In genomic region chr3:119598410-119599098, GRCh38 we compare ENCODE assay signal across 10 cellular contexts. TPM values are rescaled to one million over a fixed set of nuclear protein-coding genes. Genes with fewer than 3 reads are reported as not detected.
A peak's percentile ranks its signal among the peaks of the same experiment; 100 is the strongest.
DNase-seq lines count a peak whose midpoint lies in the region; ATAC-seq, FAIRE-seq and TF ChIP-seq lines count a peak whose summit lies in the region.
"Had no signal": no experiment of that assay in that cellular context is flagged by ENCODE, and none has a peak within 500 bp of the region (broad histone marks: within the 10 kb centered on the region; RNA-seq: fewer than 3 reads in every experiment).

No MANE protein-coding gene starts in this region.

- H3K4me3 Mint-ChIP-seq in CD14-positive monocyte: no peak overlapping the region

- no peaks in the 10 kb centered on the region for H3K9me3 Mint-ChIP-seq in CD14-positive monocyte

- DNase-seq in Right ventricle myocardium superior (no peak), Right ventricle myocardium inferior (ENCODE audit: missing footprints) (no peak), uterus (no peak), H54 (ENCODE audit: insufficient read length, low spot score) (no peak), CD14-positive monocyte (ENCODE audit: low spot score) (no peak)
- DNase-seq in stimulated activated CD4-positive, alpha-beta T cell treated with anti-CD3 and anti-CD28 coated beads, Interleukin-4, amount 100 ng/mL, for 1 hour: no peak
- DNase-seq: NCI-H524 had no signal

- TF ChIP-seq POLR2A in uterus (IDR thresholded peaks at IDR 0.05) (no peak), H54 (IDR thresholded peaks at IDR 0.05; ENCODE audit: low read depth, low read length) (no peak)

- H3K36me3 ChIP-seq in uterus: no peaks in the 10 kb centered on the region

- no peaks in the 10 kb centered on the region for H3K27me3 ChIP-seq in uterus

- FAIRE-seq in H54 (lab: Jason Lieb, UNC): no peak
- FAIRE-seq: K562 had no signal

- H3K4me1 ChIP-seq in uterus: no peaks in the 10 kb centered on the region

- no peaks in the 10 kb centered on the region for H3K9me3 ChIP-seq in uterus

- no peak overlapping the region for H3K4me3 ChIP-seq in uterus
- H3K4me3 ChIP-seq: K562 had no signal

- H3K36me3 Mint-ChIP-seq in CD14-positive monocyte: no peaks in the 10 kb centered on the region

- H3K4me1 Mint-ChIP-seq in CD14-positive monocyte: peaks cover 28% of the 10 kb centered on the region

- intact Hi-C loops in Right ventricle myocardium superior (cut with DNase I): loop anchor here (5.0 kb wide), 1 partner anchor 79 kb away; the partner anchor contains the start of gene COX17
- intact Hi-C loops in Right ventricle myocardium inferior (cut with DNase I): loop anchor here (5.0 kb wide), 1 partner anchor 79 kb away; the partner anchor contains the start of gene COX17
- intact Hi-C loops in uterus (cut with DNase I; ENCODE audit: low total_unique reads): no loop called here
- intact Hi-C loops in CD14-positive monocyte (cut with micrococcal nuclease): no loop called here

- no peak overlapping the region for H3K27ac Mint-ChIP-seq in CD14-positive monocyte

- no peak for TF ChIP-seq CTCF in uterus (IDR thresholded peaks at IDR 0.05)
- TF ChIP-seq CTCF in CD14-positive monocyte (IDR thresholded peaks at IDR 0.05): no peak

- H3K27me3 Mint-ChIP-seq in CD14-positive monocyte (ENCODE audit: low read depth in 3 of 3): peaks cover 0 to 3% (median 2%) of the 10 kb centered on the region in 3 donors

- peak; percentile 41 for ATAC-seq in Right ventricle myocardium superior (ENCODE audit: poor library complexity)
- no peak for ATAC-seq in Right ventricle myocardium inferior
- ATAC-seq in HG02610 (IDR thresholded peaks at IDR 0.05; ENCODE audit: unreplicated experiment): peak; percentile 71
- peak; percentile 37 for ATAC-seq in HG03575 (IDR thresholded peaks at IDR 0.05; ENCODE audit: extremely low read depth, insufficient number of reproducible peaks, low FRiP score, unreplicated experiment)
- ATAC-seq: K562 had no signal

- H3K27ac ChIP-seq in uterus: peak overlapping the region; percentile 50 to 52

RNA-seq across cellular contexts. Expression of gene PLA1A, which starts 0.9 kb away (rescaled TPM):
- total RNA-seq in Right ventricle myocardium superior (1.6 TPM), Right ventricle myocardium inferior (2.0 TPM), uterus (10 to 100 TPM in 3 of 4 donors, not detected in 1; 11.9 to 37.1 (median 16.5) TPM)
- not detected for polyA plus RNA-seq in CD14-positive monocyte
- total RNA-seq: K562 had no signal
- polyA plus RNA-seq: K562 had no signal

RNA-seq across cellular contexts. Expression of gene ADPRH, which starts 19.3 kb away (rescaled TPM):
- total RNA-seq in Right ventricle myocardium superior (12.2 TPM), Right ventricle myocardium inferior (10.1 TPM), uterus (10 to 100 TPM in 2 of 4 donors, 1 to 10 TPM in 2; 2.6 to 14.7 (median 7.1) TPM)
- polyA plus RNA-seq in CD14-positive monocyte: 10 to 100 TPM; 31.5 to 37.8 TPM

RNA-seq across cellular contexts. Expression of gene CD80, which starts 39.1 kb away (rescaled TPM):
- total RNA-seq in Right ventricle myocardium superior (not detected), Right ventricle myocardium inferior (not detected), uterus (1 to 10 TPM in 2 of 4 donors, under 1 TPM in 1, not detected in 1; 0.14 to 2.9 (median 1.1) TPM)
- under 1 TPM; 0.47 TPM for polyA plus RNA-seq in CD14-positive monocyte

Comparison
In these comparisons a context has a peak if more than half of its experiments do, and no peak if none do; other contexts are left out.
1. intact Hi-C loops: an anchor here in Right ventricle myocardium superior (5.0 kb wide) and Right ventricle myocardium inferior (5.0 kb wide); none called in uterus and CD14-positive monocyte.